Comparison of ENCODE assay signal across 19 cellular contexts in the genomic region with DNA sequence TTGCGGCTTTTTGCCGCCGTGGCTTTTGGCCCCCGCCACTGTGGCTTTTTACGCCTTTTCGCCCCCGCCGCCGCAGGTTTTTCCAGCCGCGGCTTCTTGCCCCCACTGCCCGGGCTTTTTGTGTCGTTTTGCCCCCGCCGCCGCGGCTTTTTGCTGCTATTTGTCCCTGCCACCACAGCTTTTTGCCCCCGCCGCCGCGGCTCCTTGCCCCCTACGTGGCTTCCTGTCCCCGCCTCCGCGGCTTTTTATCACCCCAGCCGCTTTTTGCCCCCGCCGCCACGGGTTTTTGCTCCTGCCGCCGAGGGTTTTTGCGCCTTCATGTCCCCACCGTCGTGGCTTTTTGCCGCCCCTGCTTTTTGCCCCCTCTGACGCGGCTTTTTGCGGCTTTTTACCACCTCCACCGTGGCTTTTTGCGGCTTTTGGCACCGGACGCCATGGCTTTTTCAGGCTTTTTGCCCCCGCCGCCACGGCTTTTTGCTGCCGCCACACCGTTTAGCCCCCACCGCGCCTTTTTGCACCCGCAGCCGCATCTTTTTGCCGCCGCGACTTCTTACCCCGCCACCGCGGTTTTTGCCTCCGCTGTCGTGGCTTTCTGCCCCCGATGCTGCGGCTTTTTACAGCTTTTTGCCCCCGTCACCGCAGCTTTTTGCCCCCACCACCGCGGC.
A peak's percentile ranks its signal among the peaks of the same experiment; 100 is the strongest.
DNase-seq lines count a peak whose midpoint lies in the region; ATAC-seq and TF ChIP-seq lines count a peak whose summit lies in the region.
"Had no signal": no experiment of that assay in that cellular context is flagged by ENCODE, and none has a peak within 500 bp of the region (broad histone marks: within the 10 kb centered on the region; RNA-seq: fewer than 3 reads in every experiment).

No MANE protein-coding gene starts in this region.

- no peaks in the 10 kb centered on the region for H3K79me2 ChIP-seq in osteoblast (ENCODE audit: insufficient read depth, low read length)

- H3K36me3 ChIP-seq in Peyer's patch (no peaks in the 10 kb centered on the region), osteoblast (ENCODE audit: insufficient read depth, low read length) (no peaks in the 10 kb centered on the region), aorta (ENCODE audit: control insufficient read depth in 1 of 2, insufficient read depth in 2 of 2, low read length in 1 of 2) (no peaks in the 10 kb centered on the region)
- H3K36me3 ChIP-seq: BLaER1 had no signal

- intact Hi-C loops in left ventricle myocardium superior (cut with micrococcal nuclease) (no loop called here), cardiac septum (cut with DNase I) (no loop called here), aorta (cut with DNase I) (no loop called here)

- H3K27me3 ChIP-seq in Peyer's patch (no peaks in the 10 kb centered on the region), osteoblast (ENCODE audit: insufficient read depth, low read length) (no peaks in the 10 kb centered on the region), aorta (ENCODE audit: control insufficient read depth in 1 of 2, insufficient read depth in 2 of 2, low read length in 1 of 2) (no peaks in the 10 kb centered on the region)
- H3K27me3 ChIP-seq: BLaER1 had no signal

- H3K27ac ChIP-seq in Peyer's patch = no peak overlapping the region
- H3K27ac ChIP-seq in osteoblast (ENCODE audit: low read depth, low read length) = no peak overlapping the region
- H3K27ac ChIP-seq in aorta (ENCODE audit: low read depth in 1 of 2, low read length in 2 of 2) = no peak overlapping the region
- H3K27ac ChIP-seq: A549, BLaER1 had no signal

- H3K4me1 ChIP-seq in Peyer's patch (no peaks in the 10 kb centered on the region), osteoblast (ENCODE audit: insufficient read depth, low read length) (no peaks in the 10 kb centered on the region), aorta (ENCODE audit: control insufficient read depth in 1 of 2, insufficient read depth in 2 of 2, low read length in 2 of 2) (no peaks in the 10 kb centered on the region)
- H3K4me1 ChIP-seq: A549, BLaER1 had no signal

- 61 to 67% methylated on average over 65 of the region's 65 CpGs for WGBS in aorta, 2 donors

- no peaks in the 10 kb centered on the region for H4K20me1 ChIP-seq in osteoblast (ENCODE audit: insufficient read depth, low read length)
- H4K20me1 ChIP-seq: BLaER1 had no signal

- TF ChIP-seq POLR2A in Peyer's patch (IDR thresholded peaks at IDR 0.05) = no peak

- TF ChIP-seq CTCF in Peyer's patch (IDR thresholded peaks at IDR 0.05) = no peak
- TF ChIP-seq CTCF in osteoblast (IDR thresholded peaks at IDR 0.05; ENCODE audit: extremely low read depth, low read depth, low read length) = no peak

- DNase-seq in left ventricle myocardium superior = peak; percentile 10
- DNase-seq in cardiac septum (ENCODE audit: low spot score) = no peak
- DNase-seq in Peyer's patch = peak in 2 of 3 donors; percentile 36 to 38
- DNase-seq in osteoblast (ENCODE audit: insufficient read length, low spot score, missing footprints) = peak; percentile 5
- DNase-seq in aorta = peak; percentile 27 to 67
- DNase-seq in activated T-cell treated with anti-CD3 and anti-CD28 coated beads, Interleukin-2, amount 50 U/mL, for 1 hour = no peak
- DNase-seq: Calu3; CD4-positive, alpha-beta memory T cell; H9; KBM-7; NCI-H1105; NCI-H2081; NCI-H446 treated with DMSO at 0.1 percent for 48 hours; NCI-H69 had no signal

- no peak overlapping the region for H3K4me2 ChIP-seq in osteoblast (ENCODE audit: insufficient read depth, low read length)
- H3K4me2 ChIP-seq: A549, BLaER1 had no signal

- peaks cover 0 to 18% (median 2%) of the 10 kb centered on the region in 4 donors for H3K9me3 ChIP-seq in Peyer's patch
- H3K9me3 ChIP-seq in osteoblast (ENCODE audit: low read depth, low read length) = no peaks in the 10 kb centered on the region
- H3K9me3 ChIP-seq in aorta (ENCODE audit: control insufficient read depth, low read length) = no peaks in the 10 kb centered on the region
- H3K9me3 ChIP-seq: A549 had no signal

- no peak overlapping the region for H2AFZ ChIP-seq in osteoblast (ENCODE audit: low read length)

- ATAC-seq in left ventricle myocardium superior (no peak), aorta (ENCODE audit: low FRiP score) (no peak), GM21360 (IDR thresholded peaks at IDR 0.05; ENCODE audit: unreplicated experiment) (no peak)
- ATAC-seq: A549, Panc1, Right ventricle myocardium inferior had no signal

- H3K4me3 ChIP-seq in Peyer's patch = no peak overlapping the region
- no peak overlapping the region for H3K4me3 ChIP-seq in osteoblast (ENCODE audit: insufficient read depth, low read length)
- H3K4me3 ChIP-seq in aorta (ENCODE audit: low read length in 2 of 2) = no peak overlapping the region
- H3K4me3 ChIP-seq: A549 had no signal

Comparison
In these comparisons a context has a peak if more than half of its experiments do, and no peak if none do; other contexts are left out.
1. DNase-seq: peak in left ventricle myocardium superior (single experiment), Peyer's patch (2 of 3), osteoblast (single experiment) and aorta (2 of 2); none in cardiac septum (single experiment) and activated T-cell treated with anti-CD3 and anti-CD28 coated beads, Interleukin-2, amount 50 U/mL, for 1 hour (single experiment).